Comparison of ENCODE assay signal across 1 cellular context in genomic region chr11:119121008-119121810, GRCh38.
TF ChIP-seq lines count a peak whose summit lies in the region.

Gene HINFP (plus strand): TSS chr11:119121580. CDS start chr11:119126945, 5,365 bp downstream.

TF ChIP-seq in GM12878, 131 proteins besides CTCF, POLR2A, EP300 and RAD21 (continued from another document and continues in another):
- no peak for TF ChIP-seq MTA2 (IDR thresholded peaks at IDR 0.05; ENCODE audit: low read depth)
- TF ChIP-seq MEF2B (IDR thresholded peaks at IDR 0.05; ENCODE audit: partially characterized antibody, poor library complexity, severe bottlenecking), result peak; percentile 23
- TF ChIP-seq PBX3 (IDR thresholded peaks at IDR 0.05; ENCODE audit: insufficient replicate concordance, low read depth, low read length), result peak; percentile 96
- peak; percentile 93 for TF ChIP-seq MXI1 (IDR thresholded peaks at IDR 0.05; ENCODE audit: low read depth, low read length)
- TF ChIP-seq SPI1 (IDR thresholded peaks at IDR 0.05; ENCODE audit: borderline replicate concordance, insufficient read depth, low read depth, low read length), result peak; percentile 17; the same call in 1 of the 2 replicates
- TF ChIP-seq CUX1 (IDR thresholded peaks at IDR 0.05; ENCODE audit: insufficient replicate concordance, low read depth, low read length), result no peak
- TF ChIP-seq ASH2L (IDR thresholded peaks at IDR 0.05; ENCODE audit: borderline replicate concordance, low read depth), result no peak
- TF ChIP-seq YY1 (IDR thresholded peaks at IDR 0.05; ENCODE audit: low read depth, low read length), result 0 out of 2 replicates have a peak, but pooled peaks have one; percentile 33
- peak; percentile 87 for TF ChIP-seq POLR2AphosphoS5 (IDR thresholded peaks at IDR 0.05; ENCODE audit: low read length)
- TF ChIP-seq, protein P1, sequence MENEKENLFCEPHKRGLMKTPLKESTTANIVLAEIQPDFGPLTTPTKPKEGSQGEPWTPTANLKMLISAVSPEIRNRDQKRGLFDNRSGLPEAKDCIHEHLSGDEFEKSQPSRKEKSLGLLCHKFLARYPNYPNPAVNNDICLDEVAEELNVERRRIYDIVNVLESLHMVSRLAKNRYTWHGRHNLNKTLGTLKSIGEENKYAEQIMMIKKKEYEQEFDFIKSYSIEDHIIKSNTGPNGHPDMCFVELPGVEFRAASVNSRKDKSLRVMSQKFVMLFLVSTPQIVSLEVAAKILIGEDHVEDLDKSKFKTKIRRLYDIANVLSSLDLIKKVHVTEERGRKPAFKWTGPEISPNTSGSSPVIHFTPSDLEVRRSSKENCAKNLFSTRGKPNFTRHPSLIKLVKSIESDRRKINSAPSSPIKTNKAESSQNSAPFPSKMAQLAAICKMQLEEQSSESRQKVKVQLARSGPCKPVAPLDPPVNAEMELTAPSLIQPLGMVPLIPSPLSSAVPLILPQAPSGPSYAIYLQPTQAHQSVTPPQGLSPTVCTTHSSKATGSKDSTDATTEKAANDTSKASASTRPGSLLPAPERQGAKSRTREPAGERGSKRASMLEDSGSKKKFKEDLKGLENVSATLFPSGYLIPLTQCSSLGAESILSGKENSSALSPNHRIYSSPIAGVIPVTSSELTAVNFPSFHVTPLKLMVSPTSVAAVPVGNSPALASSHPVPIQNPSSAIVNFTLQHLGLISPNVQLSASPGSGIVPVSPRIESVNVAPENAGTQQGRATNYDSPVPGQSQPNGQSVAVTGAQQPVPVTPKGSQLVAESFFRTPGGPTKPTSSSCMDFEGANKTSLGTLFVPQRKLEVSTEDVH (IDR thresholded peaks at IDR 0.05; ENCODE audit: low read depth, partially characterized antibody), result no peak
- TF ChIP-seq MYC (IDR thresholded peaks at IDR 0.05; ENCODE audit: insufficient read depth, insufficient read length, insufficient replicate concordance, low read length, severe bottlenecking), result no peak
- no peak for TF ChIP-seq PML (IDR thresholded peaks at IDR 0.05; ENCODE audit: low read length)
- TF ChIP-seq CHD2 (IDR thresholded peaks at IDR 0.05; ENCODE audit: borderline replicate concordance, low read depth, low read length), result peak; percentile 91
- TF ChIP-seq PAX5 (IDR thresholded peaks at IDR 0.05; ENCODE audit: borderline replicate concordance, low read depth, low read length), result peak; percentile 80
- 0 out of 2 replicates have a peak, but pooled peaks have one; percentile 38 for TF ChIP-seq TCF12 (IDR thresholded peaks at IDR 0.05; ENCODE audit: low read depth, low read length)
- TF ChIP-seq PKNOX1 (IDR thresholded peaks at IDR 0.05), result peak; percentile 99
- no peak for TF ChIP-seq CHD4 (IDR thresholded peaks at IDR 0.05)
- TF ChIP-seq SIN3A (IDR thresholded peaks at IDR 0.05; ENCODE audit: low read depth, low read length), result peak; percentile 77
- TF ChIP-seq SMAD1 (IDR thresholded peaks at IDR 0.05; ENCODE audit: low read depth, partially characterized antibody), result no peak
- TF ChIP-seq EED (IDR thresholded peaks at IDR 0.05; ENCODE audit: low read depth), result no peak
- TF ChIP-seq, protein P2, sequence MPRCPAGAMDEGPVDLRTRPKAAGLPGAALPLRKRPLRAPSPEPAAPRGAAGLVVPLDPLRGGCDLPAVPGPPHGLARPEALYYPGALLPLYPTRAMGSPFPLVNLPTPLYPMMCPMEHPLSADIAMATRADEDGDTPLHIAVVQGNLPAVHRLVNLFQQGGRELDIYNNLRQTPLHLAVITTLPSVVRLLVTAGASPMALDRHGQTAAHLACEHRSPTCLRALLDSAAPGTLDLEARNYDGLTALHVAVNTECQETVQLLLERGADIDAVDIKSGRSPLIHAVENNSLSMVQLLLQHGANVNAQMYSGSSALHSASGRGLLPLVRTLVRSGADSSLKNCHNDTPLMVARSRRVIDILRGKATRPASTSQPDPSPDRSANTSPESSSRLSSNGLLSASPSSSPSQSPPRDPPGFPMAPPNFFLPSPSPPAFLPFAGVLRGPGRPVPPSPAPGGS (IDR thresholded peaks at IDR 0.05; ENCODE audit: borderline replicate concordance, insufficient read depth, low read depth, low read length, poor library complexity, severe bottlenecking), result no peak
- TF ChIP-seq ZNF384 (IDR thresholded peaks at IDR 0.05; ENCODE audit: borderline replicate concordance, low read depth, low read length), result no peak
- TF ChIP-seq HSF1 (IDR thresholded peaks at IDR 0.05; ENCODE audit: low read depth, low read length), result no peak
- TF ChIP-seq, protein P3, sequence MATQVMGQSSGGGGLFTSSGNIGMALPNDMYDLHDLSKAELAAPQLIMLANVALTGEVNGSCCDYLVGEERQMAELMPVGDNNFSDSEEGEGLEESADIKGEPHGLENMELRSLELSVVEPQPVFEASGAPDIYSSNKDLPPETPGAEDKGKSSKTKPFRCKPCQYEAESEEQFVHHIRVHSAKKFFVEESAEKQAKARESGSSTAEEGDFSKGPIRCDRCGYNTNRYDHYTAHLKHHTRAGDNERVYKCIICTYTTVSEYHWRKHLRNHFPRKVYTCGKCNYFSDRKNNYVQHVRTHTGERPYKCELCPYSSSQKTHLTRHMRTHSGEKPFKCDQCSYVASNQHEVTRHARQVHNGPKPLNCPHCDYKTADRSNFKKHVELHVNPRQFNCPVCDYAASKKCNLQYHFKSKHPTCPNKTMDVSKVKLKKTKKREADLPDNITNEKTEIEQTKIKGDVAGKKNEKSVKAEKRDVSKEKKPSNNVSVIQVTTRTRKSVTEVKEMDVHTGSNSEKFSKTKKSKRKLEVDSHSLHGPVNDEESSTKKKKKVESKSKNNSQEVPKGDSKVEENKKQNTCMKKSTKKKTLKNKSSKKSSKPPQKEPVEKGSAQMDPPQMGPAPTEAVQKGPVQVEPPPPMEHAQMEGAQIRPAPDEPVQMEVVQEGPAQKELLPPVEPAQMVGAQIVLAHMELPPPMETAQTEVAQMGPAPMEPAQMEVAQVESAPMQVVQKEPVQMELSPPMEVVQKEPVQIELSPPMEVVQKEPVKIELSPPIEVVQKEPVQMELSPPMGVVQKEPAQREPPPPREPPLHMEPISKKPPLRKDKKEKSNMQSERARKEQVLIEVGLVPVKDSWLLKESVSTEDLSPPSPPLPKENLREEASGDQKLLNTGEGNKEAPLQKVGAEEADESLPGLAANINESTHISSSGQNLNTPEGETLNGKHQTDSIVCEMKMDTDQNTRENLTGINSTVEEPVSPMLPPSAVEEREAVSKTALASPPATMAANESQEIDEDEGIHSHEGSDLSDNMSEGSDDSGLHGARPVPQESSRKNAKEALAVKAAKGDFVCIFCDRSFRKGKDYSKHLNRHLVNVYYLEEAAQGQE (IDR thresholded peaks at IDR 0.05; ENCODE audit: low read depth, low read length), result no peak
- TF ChIP-seq HDAC6 (IDR thresholded peaks at IDR 0.05; ENCODE audit: unreplicated experiment), result no peak
- no peak; the same call in none of the 2 replicates for TF ChIP-seq RELB (IDR thresholded peaks at IDR 0.05; ENCODE audit: low read depth)
- no peak for TF ChIP-seq KAT2A (conservative IDR thresholded peaks at IDR 0.05; ENCODE audit: control insufficient read depth, low read depth, low read length)
- TF ChIP-seq, protein P4, sequence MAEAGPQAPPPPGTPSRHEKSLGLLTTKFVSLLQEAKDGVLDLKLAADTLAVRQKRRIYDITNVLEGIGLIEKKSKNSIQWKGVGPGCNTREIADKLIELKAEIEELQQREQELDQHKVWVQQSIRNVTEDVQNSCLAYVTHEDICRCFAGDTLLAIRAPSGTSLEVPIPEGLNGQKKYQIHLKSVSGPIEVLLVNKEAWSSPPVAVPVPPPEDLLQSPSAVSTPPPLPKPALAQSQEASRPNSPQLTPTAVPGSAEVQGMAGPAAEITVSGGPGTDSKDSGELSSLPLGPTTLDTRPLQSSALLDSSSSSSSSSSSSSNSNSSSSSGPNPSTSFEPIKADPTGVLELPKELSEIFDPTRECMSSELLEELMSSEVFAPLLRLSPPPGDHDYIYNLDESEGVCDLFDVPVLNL (IDR thresholded peaks at IDR 0.05; ENCODE audit: low read depth, low read length), result peak; percentile 32; the same call in 1 of the 2 replicates
- no peak for TF ChIP-seq BRCA1 (IDR thresholded peaks at IDR 0.05; ENCODE audit: low read depth, low read length)
- TF ChIP-seq ZNF217 (IDR thresholded peaks at IDR 0.05), result no peak
